In the genomic region with DNA sequence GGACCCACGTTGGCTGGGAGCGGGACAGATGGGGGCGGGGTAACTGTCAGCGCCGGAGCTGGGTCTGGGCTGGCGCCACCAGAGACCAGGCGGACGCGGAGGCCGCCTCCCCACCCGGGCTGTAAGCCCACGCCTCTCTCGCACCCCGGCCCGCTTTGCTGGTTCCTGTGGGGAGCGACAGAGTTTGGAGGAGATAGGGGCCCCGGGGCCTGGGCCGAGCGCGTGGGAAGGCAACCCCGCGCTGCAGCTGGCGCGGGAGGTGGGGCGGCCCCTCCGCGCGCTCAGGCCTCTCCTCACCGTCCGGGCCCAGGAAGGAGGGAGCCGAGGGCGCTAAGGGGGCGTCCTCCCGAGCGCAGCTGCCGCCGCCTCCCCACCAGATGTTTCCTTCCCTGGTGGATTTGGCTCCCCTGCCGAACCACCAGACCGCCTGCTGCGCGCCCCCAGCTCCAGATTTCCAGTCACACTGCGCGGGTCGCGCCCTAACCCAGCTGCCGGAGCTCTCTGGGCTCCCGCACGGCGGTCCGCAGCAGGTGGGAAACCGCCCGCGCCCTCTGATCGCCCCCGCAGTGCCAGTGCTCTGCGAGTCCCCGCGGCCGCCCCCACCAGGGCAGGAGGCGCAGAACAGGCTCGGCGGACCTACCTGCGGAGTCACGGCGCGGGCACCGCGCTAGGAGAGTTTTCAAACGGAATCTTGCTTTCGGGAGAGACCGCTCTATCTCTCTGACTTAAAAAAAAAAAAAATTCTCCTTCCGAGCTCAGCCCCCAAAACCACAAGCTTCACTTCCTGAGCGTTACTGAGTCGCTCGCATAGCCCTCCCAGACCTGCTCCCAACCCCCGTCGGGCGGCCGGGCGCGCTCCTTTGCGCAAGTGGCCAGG, we compare ENCODE assay signal across 8 cellular contexts. TPM values are rescaled to one million over a fixed set of nuclear protein-coding genes. Genes with fewer than 3 reads are reported as not detected.
DNase-seq lines count a peak whose midpoint lies in the region; ATAC-seq and TF ChIP-seq lines count a peak whose summit lies in the region.

No MANE protein-coding gene starts in this region.

- TF ChIP-seq CTCF in PC-3 (conservative IDR thresholded peaks at IDR 0.05; ENCODE audit: low read depth, low read length) (no peak), cardiac muscle cell (IDR thresholded peaks at IDR 0.05; ENCODE audit: low read depth, low read length) (peak; percentile 33), sigmoid colon (IDR thresholded peaks at IDR 0.05) (no peak)

- peaks cover 3% of the 10 kb centered on the region for H3K27me3 Mint-ChIP-seq in activated T-helper 1 cell treated with anti-CD3 and anti-CD28 coated beads, Interleukin-12 subunit alpha, Interleukin-12 subunit beta, Interleukin-2, Interleukin-4 antibody, amounts not matched to agents 30 ng/mL and 10 ng/mL and 1 ng/mL, durations not matched to agents 14 hours and 24 hours and 36 hours (ENCODE audit: insufficient read depth)

- intact Hi-C loops in PC-3 (cut with micrococcal nuclease) (loop anchor here (10.0 kb wide), 1 partner anchor 99 kb away; no protein-coding TSS in a partner anchor), sigmoid colon (cut with DNase I) (no loop called here)
- intact Hi-C loops in activated T-helper 1 cell treated with anti-CD3 and anti-CD28 coated beads, Interleukin-12 subunit alpha, Interleukin-12 subunit beta, Interleukin-2, Interleukin-4 antibody, amounts not matched to agents 30 ng/mL and 10 ng/mL and 1 ng/mL, durations not matched to agents 14 hours and 24 hours and 36 hours (cut with micrococcal nuclease): loop anchor here (1.0 to 10.0 kb wide), 17 partner anchors 11 to 1461 kb away; a partner anchor contains a TSS

- no peaks in the 10 kb centered on the region for H3F3A ChIP-seq in PC-3 (ENCODE audit: low read length, unreplicated experiment)

- no peaks in the 10 kb centered on the region for H3K79me2 ChIP-seq in PC-3 (ENCODE audit: low read length)

- H3K4me2 ChIP-seq in PC-3 (ENCODE audit: low read length): peak overlapping the region; percentile 99

- H3K9me2 ChIP-seq in PC-3 (replicated peaks; ENCODE audit: low read length): no peaks in the 10 kb centered on the region

- peak; percentile 67 for DNase-seq in COR-L47 (lab: John Stamatoyannopoulos, UW)
- no peak for DNase-seq in PC-3
- DNase-seq in activated T-helper 1 cell treated with anti-CD3 and anti-CD28 coated beads, Interleukin-12 subunit alpha, Interleukin-12 subunit beta, Interleukin-2, Interleukin-4 antibody, amounts not matched to agents 30 ng/mL and 10 ng/mL and 1 ng/mL, durations not matched to agents 14 hours and 24 hours and 36 hours (ENCODE audit: low spot score): peak; percentile 81
- peak; percentile 55 to 58 for DNase-seq in cardiac muscle cell (ENCODE audit: low read depth in 1 of 2, low spot score in 1 of 2)
- no peak for DNase-seq in sigmoid colon
- no peak for DNase-seq in midbrain (lab: John Stamatoyannopoulos, UW)

- H3K27ac Mint-ChIP-seq in activated T-helper 1 cell treated with anti-CD3 and anti-CD28 coated beads, Interleukin-12 subunit alpha, Interleukin-12 subunit beta, Interleukin-2, Interleukin-4 antibody, amounts not matched to agents 30 ng/mL and 10 ng/mL and 1 ng/mL, durations not matched to agents 14 hours and 24 hours and 36 hours: peak overlapping the region; percentile 98

- H3K36me3 Mint-ChIP-seq in activated T-helper 1 cell treated with anti-CD3 and anti-CD28 coated beads, Interleukin-12 subunit alpha, Interleukin-12 subunit beta, Interleukin-2, Interleukin-4 antibody, amounts not matched to agents 30 ng/mL and 10 ng/mL and 1 ng/mL, durations not matched to agents 14 hours and 24 hours and 36 hours (ENCODE audit: low read depth): peaks cover 33% of the 10 kb centered on the region

- POLR2A ChIA-PET in PC-3 (lab: Charles Lee; ENCODE audit: unreplicated experiment): no interaction called here

- peak overlapping the region; percentile 99 for H3K4me3 Mint-ChIP-seq in activated T-helper 1 cell treated with anti-CD3 and anti-CD28 coated beads, Interleukin-12 subunit alpha, Interleukin-12 subunit beta, Interleukin-2, Interleukin-4 antibody, amounts not matched to agents 30 ng/mL and 10 ng/mL and 1 ng/mL, durations not matched to agents 14 hours and 24 hours and 36 hours

- H3K4me3 ChIP-seq in PC-3 (ENCODE audit: low read length) (peak overlapping the region; percentile 71), cardiac muscle cell (peak overlapping the region; percentile 23), sigmoid colon (peak overlapping the region; percentile 8 to 54 (median 42))

- peak overlapping the region; percentile 98 for H2AFZ ChIP-seq in PC-3 (ENCODE audit: low read length)

- H3K9me3 Mint-ChIP-seq in activated T-helper 1 cell treated with anti-CD3 and anti-CD28 coated beads, Interleukin-12 subunit alpha, Interleukin-12 subunit beta, Interleukin-2, Interleukin-4 antibody, amounts not matched to agents 30 ng/mL and 10 ng/mL and 1 ng/mL, durations not matched to agents 14 hours and 24 hours and 36 hours: no peaks in the 10 kb centered on the region

- peaks cover 41% of the 10 kb centered on the region for H3K4me1 Mint-ChIP-seq in activated T-helper 1 cell treated with anti-CD3 and anti-CD28 coated beads, Interleukin-12 subunit alpha, Interleukin-12 subunit beta, Interleukin-2, Interleukin-4 antibody, amounts not matched to agents 30 ng/mL and 10 ng/mL and 1 ng/mL, durations not matched to agents 14 hours and 24 hours and 36 hours (ENCODE audit: low read depth)

- H3K27me3 ChIP-seq in PC-3 (ENCODE audit: low read length): peaks cover 22% of the 10 kb centered on the region
- H3K27me3 ChIP-seq in cardiac muscle cell: peaks cover 100% of the 10 kb centered on the region
- H3K27me3 ChIP-seq in sigmoid colon: peaks cover 60 to 87% (median 70%) of the 10 kb centered on the region in 3 donors

- ATAC-seq in GM19397 (IDR thresholded peaks at IDR 0.05; ENCODE audit: unreplicated experiment) (peak; percentile 52), HG03520 (IDR thresholded peaks at IDR 0.05; ENCODE audit: unreplicated experiment) (peak; percentile 43), PC-3 (peak; percentile 23)

- 1% methylated on average over 82 of the region's 82 CpGs for WGBS in sigmoid colon, 2 donors

- TF ChIP-seq EP300 in sigmoid colon (IDR thresholded peaks at IDR 0.05): no peak

- TF ChIP-seq POLR2A in sigmoid colon (IDR thresholded peaks at IDR 0.05): no peak

- no TSS peak for BruUV-seq in PC-3 (replicated peaks; lab: Mats Ljungman, UMichigan)

- H3K36me3 ChIP-seq in PC-3 (ENCODE audit: low read depth, low read length): no peaks in the 10 kb centered on the region
- no peaks in the 10 kb centered on the region for H3K36me3 ChIP-seq in cardiac muscle cell
- H3K36me3 ChIP-seq in sigmoid colon: no peaks in the 10 kb centered on the region

- H3K4me1 ChIP-seq in PC-3 (ENCODE audit: insufficient read depth, low read length) (peaks cover 13% of the 10 kb centered on the region; the same call in 1 of the 2 replicates), cardiac muscle cell (ENCODE audit: low read depth) (peaks cover 19% of the 10 kb centered on the region), sigmoid colon (peaks cover 0 to 65% (median 63%) of the 10 kb centered on the region in 4 donors)

- CTCF ChIA-PET in PC-3 (lab: Charles Lee): interaction anchor here (0.6 kb wide), 1 partner anchor 85 kb away, joined by 4 read pairs; no protein-coding TSS in a partner anchor

- H3K9ac ChIP-seq in PC-3 (ENCODE audit: low read length): no peak overlapping the region

- H3K27ac ChIP-seq in PC-3 (ENCODE audit: low read length) (no peak overlapping the region), cardiac muscle cell (no peak overlapping the region), sigmoid colon (peak overlapping the region in 1 of 4 donors; percentile 14)

- no peaks in the 10 kb centered on the region for H4K20me1 ChIP-seq in PC-3 (ENCODE audit: low read length)

- H3K9me3 ChIP-seq in PC-3 (ENCODE audit: low read length): no peaks in the 10 kb centered on the region
- H3K9me3 ChIP-seq in cardiac muscle cell (ENCODE audit: low read depth): no peaks in the 10 kb centered on the region
- H3K9me3 ChIP-seq in sigmoid colon: no peaks in the 10 kb centered on the region

RNA-seq across cellular contexts. Expression of a gene that starts 1.1 kb away (rescaled TPM):
- total RNA-seq in PC-3 (2014; rRNA removed) (0.29 and 0.84 TPM in 2 replicates), cardiac muscle cell (0.12 and 0.32 TPM in 2 replicates), sigmoid colon (under 1 TPM; 0.28 to 0.49 (median 0.38) TPM)
- 95.7 and 103 TPM in 2 replicates for total RNA-seq in activated T-helper 1 cell treated with anti-CD3 and anti-CD28 coated beads, Interleukin-12 subunit alpha, Interleukin-12 subunit beta, Interleukin-2, Interleukin-4 antibody, amounts not matched to agents 30 ng/mL and 10 ng/mL and 1 ng/mL, durations not matched to agents 14 hours and 24 hours and 36 hours
- polyA plus RNA-seq in cardiac muscle cell (not detected in 2 replicates), sigmoid colon (1 to 10 TPM; 3.6 to 9.6 (median 5.5) TPM)

Comparison
In these comparisons a context has a peak if more than half of its experiments do, and no peak if none do; other contexts are left out.
1. DNase-seq: peak in COR-L47 (single experiment), activated T-helper 1 cell treated with anti-CD3 and anti-CD28 coated beads, Interleukin-12 subunit alpha, Interleukin-12 subunit beta, Interleukin-2, Interleukin-4 antibody, amounts not matched to agents 30 ng/mL and 10 ng/mL and 1 ng/mL, durations not matched to agents 14 hours and 24 hours and 36 hours (single experiment) and cardiac muscle cell (2 of 2); none in PC-3 (single experiment), sigmoid colon (single experiment) and midbrain (single experiment).
2. RNA of a gene that starts 1.1 kb away (total RNA-seq): 95.7 to 103 TPM in activated T-helper 1 cell treated with anti-CD3 and anti-CD28 coated beads, Interleukin-12 subunit alpha, Interleukin-12 subunit beta, Interleukin-2, Interleukin-4 antibody, amounts not matched to agents 30 ng/mL and 10 ng/mL and 1 ng/mL, durations not matched to agents 14 hours and 24 hours and 36 hours; 0.29 to 0.84 TPM in PC-3, 0.28 to 0.49 TPM in sigmoid colon and 0.12 to 0.32 TPM in cardiac muscle cell; every median in the first group is over 10 times any median in the second.
3. Peak in every context shown above with its lines, with median percentiles within 50 percentile points of each other: ATAC-seq and H3K4me3 ChIP-seq.